ENCODE assay signal across 8 cellular contexts in genomic region chr19:17555929-17556813, GRCh38. TPM values are rescaled to one million over a fixed set of nuclear protein-coding genes. Genes with fewer than 3 reads are reported as not detected.
DNase-seq lines count a peak whose midpoint lies in the region; ATAC-seq and TF ChIP-seq lines count a peak whose summit lies in the region.

No MANE protein-coding gene starts in this region.

- CTCF ChIA-PET in AG04450 (lab: Charles Lee), result interaction anchor here (0.9 to 2.1 kb wide), 3 partner anchors 17 to 60 kb away, joined by 3 to 9 read pairs (median 8); no protein-coding TSS in a partner anchor

- no peak for DNase-seq in AG04450 (ENCODE audit: low read depth, low spot score)
- peak; percentile 57 for DNase-seq in GM13976 (ENCODE audit: low spot score)
- peak; percentile 83 for DNase-seq in NOMO-1 treated with DMSO at 0.1 percent for 48 hours (lab: John Stamatoyannopoulos, UW; ENCODE audit: unreplicated experiment)
- DNase-seq in left ventricle myocardium superior, result peak; percentile 80
- DNase-seq in posterior vena cava (ENCODE audit: low spot score), result peak; percentile 91
- DNase-seq in NCI-H187 (lab: John Stamatoyannopoulos, UW), result no peak

- TF ChIP-seq CTCF in AG04450 (IDR thresholded peaks at IDR 0.05; ENCODE audit: low read depth, low read length) (peak; percentile 11; the same call in 1 of the 2 replicates), GM13976 (IDR thresholded peaks at IDR 0.05; ENCODE audit: borderline replicate concordance, control extremely low read depth, extremely low read depth, insufficient read depth, missing control alignments) (no peak)

- POLR2A ChIA-PET in AG04450 (lab: Yijun Ruan, JAX), result interaction anchor here (1.1 to 1.2 kb wide), 2 partner anchors 17 to 45 kb away, joined by 5 read pairs; partner anchors contain the start of gene PGLS

- intact Hi-C loops in left ventricle myocardium superior (cut with micrococcal nuclease), result no loop called here
- intact Hi-C loops in posterior vena cava (cut with DNase I), result no loop called here

- ATAC-seq in HG02943 (IDR thresholded peaks at IDR 0.05; ENCODE audit: low read depth, unreplicated experiment) (peak; percentile 22), left ventricle myocardium superior (peak; percentile 62)

- in situ Hi-C loops in GM13976 (cut with MboI; ENCODE audit: low sequenced_read_pairs, unreplicated experiment), result no loop called here

- no peaks in the 10 kb centered on the region for H3K27me3 ChIP-seq in AG04450 (ENCODE audit: control insufficient read depth, insufficient read depth, low read length)

- no peaks in the 10 kb centered on the region; the same call in 1 of the 2 replicates for H3K9me3 ChIP-seq in AG04450 (ENCODE audit: control insufficient read depth, insufficient read depth, low read length)

- peak overlapping the region; percentile 85 for H3K4me3 ChIP-seq in AG04450 (ENCODE audit: low read depth, low read length)

- H3K27ac ChIP-seq in AG04450 (ENCODE audit: low read depth, low read length), result peak overlapping the region; percentile 39
- H3K27ac ChIP-seq in adipose tissue (ENCODE audit: low read depth, low read length), result peak overlapping the region; percentile 29

- whole genome bisulfite sequencing in adipose tissue, 3 donors, result 6 to 9% (median 7%) methylated on average over 45 to 46 of the region's 46 CpGs

RNA-seq across cellular contexts. Expression of gene COLGALT1, which starts 0.7 kb away (rescaled TPM):
- polyA plus RNA-seq in AG04450 (2011; rRNA removed) (89.0 and 102 TPM in 2 replicates), adipose tissue (10 to 100 TPM; 21.5 to 68.3 (median 50.4) TPM)
- 191 and 228 TPM in 2 replicates for polyA minus RNA-seq in AG04450 (2011; rRNA and poly(A)+ RNA removed)
- total RNA-seq in left ventricle myocardium superior (33.0 TPM), posterior vena cava (10 to 100 TPM; 69.1 to 86.7 TPM)

RNA-seq across cellular contexts. Expression of gene PGLS, which starts 44.7 kb away (rescaled TPM):
- polyA plus RNA-seq in AG04450 (2011; rRNA removed) (40.5 and 60.8 TPM in 2 replicates), adipose tissue (100 to 1,000 TPM in 1 of 3 donors, 10 to 100 TPM in 2; 67.1 to 126 (median 86.4) TPM)
- 59.9 and 79.3 TPM in 2 replicates for polyA minus RNA-seq in AG04450 (2011; rRNA and poly(A)+ RNA removed)
- total RNA-seq in left ventricle myocardium superior (19.7 TPM), posterior vena cava (10 to 100 TPM; 39.8 to 48.7 TPM)

Comparison
In these comparisons a context has a peak if more than half of its experiments do, and no peak if none do; other contexts are left out.
1. DNase-seq: peak in GM13976 (single experiment), NOMO-1 treated with DMSO at 0.1 percent for 48 hours (single experiment), left ventricle myocardium superior (single experiment) and posterior vena cava (single experiment); none in AG04450 (single experiment) and NCI-H187 (0 of 2).